In genomic region chr15:73924258-73924921, GRCh38 we compare ENCODE assay signal across 8 cellular contexts. TPM values are rescaled to one million over a fixed set of nuclear protein-coding genes. Genes with fewer than 3 reads are reported as not detected.
DNase-seq lines count a peak whose midpoint lies in the region; ATAC-seq, FAIRE-seq and TF ChIP-seq lines count a peak whose summit lies in the region.

No MANE protein-coding gene starts in this region.

- peak; percentile 39 for ATAC-seq in stimulated activated naive CD8-positive, alpha-beta T cell treated with anti-CD3 and anti-CD28 coated beads, Interleukin-15, amount 100 ng/mL, for 72 hours
- ATAC-seq in GM21737 (IDR thresholded peaks at IDR 0.05; ENCODE audit: unreplicated experiment) (no peak), HG03045 (IDR thresholded peaks at IDR 0.05; ENCODE audit: unreplicated experiment) (no peak), GM19023 (IDR thresholded peaks at IDR 0.05; ENCODE audit: unreplicated experiment) (no peak)

- H3K36me3 ChIP-seq in astrocyte (ENCODE audit: insufficient read depth, low read length), result no peaks in the 10 kb centered on the region

- peaks cover 79% of the 10 kb centered on the region for H3K79me2 ChIP-seq in astrocyte (ENCODE audit: insufficient read depth, low read length)

- peaks cover 54% of the 10 kb centered on the region for H3K4me1 Mint-ChIP-seq in astrocyte (ENCODE audit: low read depth, unreplicated experiment)
- H3K4me1 Mint-ChIP-seq in stimulated activated naive CD8-positive, alpha-beta T cell treated with anti-CD3 and anti-CD28 coated beads, Interleukin-15, amount 100 ng/mL, for 72 hours, result peaks cover 60% of the 10 kb centered on the region

- H3K4me1 ChIP-seq in astrocyte (ENCODE audit: insufficient read depth, low read length), result peaks cover 66% of the 10 kb centered on the region

- peak overlapping the region; percentile 94 for H3K4me2 ChIP-seq in astrocyte (ENCODE audit: low read length)

- H3K27ac Mint-ChIP-seq in astrocyte (ENCODE audit: unreplicated experiment), result peak overlapping the region; percentile 95
- H3K27ac Mint-ChIP-seq in stimulated activated naive CD8-positive, alpha-beta T cell treated with anti-CD3 and anti-CD28 coated beads, Interleukin-15, amount 100 ng/mL, for 72 hours, result peak overlapping the region; percentile 51 to 59

- H3K27ac ChIP-seq in astrocyte (ENCODE audit: low read depth, low read length), result peak overlapping the region; percentile 94

- H2AFZ ChIP-seq in astrocyte (ENCODE audit: low read depth, low read length), result peak overlapping the region; percentile 72

- peak; percentile 13 for FAIRE-seq in astrocyte (lab: Jason Lieb, UNC)

- H3K9me3 Mint-ChIP-seq in astrocyte (ENCODE audit: unreplicated experiment), result no peaks in the 10 kb centered on the region
- H3K9me3 Mint-ChIP-seq in stimulated activated naive CD8-positive, alpha-beta T cell treated with anti-CD3 and anti-CD28 coated beads, Interleukin-15, amount 100 ng/mL, for 72 hours, result no peaks in the 10 kb centered on the region

- no peak overlapping the region for H3K4me3 ChIP-seq in astrocyte (ENCODE audit: insufficient read depth, low read depth, low read length)

- no peak for TF ChIP-seq CTCF in astrocyte (IDR thresholded peaks at IDR 0.05; ENCODE audit: insufficient read depth, low read depth, low read length)

- peak overlapping the region; percentile 83 for H3K4me3 Mint-ChIP-seq in astrocyte (ENCODE audit: unreplicated experiment)
- peak overlapping the region in 1 of 2 donors; percentile 37 for H3K4me3 Mint-ChIP-seq in stimulated activated naive CD8-positive, alpha-beta T cell treated with anti-CD3 and anti-CD28 coated beads, Interleukin-15, amount 100 ng/mL, for 72 hours

- H3K9me3 ChIP-seq in astrocyte (ENCODE audit: insufficient read depth, low read depth, low read length), result no peaks in the 10 kb centered on the region

- no peaks in the 10 kb centered on the region for H3K27me3 Mint-ChIP-seq in astrocyte (ENCODE audit: low read depth, unreplicated experiment)
- peaks cover 6% of the 10 kb centered on the region for H3K27me3 Mint-ChIP-seq in stimulated activated naive CD8-positive, alpha-beta T cell treated with anti-CD3 and anti-CD28 coated beads, Interleukin-15, amount 100 ng/mL, for 72 hours

- H3K36me3 Mint-ChIP-seq in astrocyte (ENCODE audit: low read depth, unreplicated experiment), result peaks cover 14% of the 10 kb centered on the region

- peak overlapping the region; percentile 75 for H3K9ac ChIP-seq in astrocyte (ENCODE audit: low read length)

- peak; percentile 19 for DNase-seq in GDM1 (lab: John Stamatoyannopoulos, UW)
- DNase-seq in NCI-H524 (lab: John Stamatoyannopoulos, UW), result peak; percentile 94
- peak; percentile 81 for DNase-seq in astrocyte (ENCODE audit: low read depth)
- DNase-seq in kidney glomerular epithelial cell (lab: John Stamatoyannopoulos, UW), result peak; percentile 36
- DNase-seq in stimulated activated naive CD8-positive, alpha-beta T cell treated with anti-CD3 and anti-CD28 coated beads, Interleukin-15, amount 100 ng/mL, for 72 hours, result peak in 1 of 2 donors; percentile 26

- peaks cover 13% of the 10 kb centered on the region for H4K20me1 ChIP-seq in astrocyte (ENCODE audit: insufficient read depth, low read length)

- no peaks in the 10 kb centered on the region for H3K27me3 ChIP-seq in astrocyte (ENCODE audit: insufficient read depth, low read length)

RNA-seq across cellular contexts. Expression of gene LOXL1, which starts 1.9 kb away (rescaled TPM):
- total RNA-seq in astrocyte, result 280 and 384 TPM in 2 replicates

RNA-seq across cellular contexts. Expression of gene TBC1D21, which starts 51.0 kb away (rescaled TPM):
- total RNA-seq in astrocyte, result not detected in 2 replicates
